Comparison of ENCODE assay signal across 9 cellular contexts in genomic region chr4:37715889-37716402, GRCh38. TPM values are rescaled to one million over a fixed set of nuclear protein-coding genes. Genes with fewer than 3 reads are reported as not detected.
DNase-seq lines count a peak whose midpoint lies in the region; ATAC-seq, FAIRE-seq and TF ChIP-seq lines count a peak whose summit lies in the region.
"Had no signal": no experiment of that assay in that cellular context is flagged by ENCODE, and none has a peak within 500 bp of the region (broad histone marks: within the 10 kb centered on the region; RNA-seq: fewer than 3 reads in every experiment).

No MANE protein-coding gene starts in this region.

- DNase-seq in NOMO-1 (lab: John Stamatoyannopoulos, UW; ENCODE audit: unreplicated experiment in 2 of 2) (peak; percentile 40 to 48), NOMO-1 treated with dmso at 0.1 percent for 144 hours (lab: John Stamatoyannopoulos, UW; ENCODE audit: unreplicated experiment) (no peak), Kasumi-1 (lab: John Stamatoyannopoulos, UW) (peak; percentile 44 to 49), epithelial cell of esophagus (ENCODE audit: low read depth) (peak; percentile 84), caudate nucleus (lab: John Stamatoyannopoulos, UW) (no peak), kidney (no peak)
- DNase-seq in central memory CD4-positive, alpha-beta T cell, result no peak

- intact Hi-C loops in kidney (cut with DNase I), result no loop called here

- no peaks in the 10 kb centered on the region for H3K36me3 ChIP-seq in kidney (ENCODE audit: control insufficient read depth in 1 of 2, insufficient read depth in 2 of 2, low read length in 2 of 2)

- FAIRE-seq in kidney (lab: Jason Lieb, UNC), result no peak

- H3K9ac ChIP-seq in kidney (ENCODE audit: low read length in 2 of 2), result no peak overlapping the region

- no peak overlapping the region for H3K27ac ChIP-seq in caudate nucleus (ENCODE audit: low read depth, low read length)
- no peak overlapping the region for H3K27ac ChIP-seq in kidney (ENCODE audit: low read depth in 2 of 2, low read length in 2 of 2)
- H3K27ac ChIP-seq: C4-2B had no signal

- peak; percentile 85 for ATAC-seq in GM21723 (IDR thresholded peaks at IDR 0.05; ENCODE audit: unreplicated experiment)

- H3K4me3 ChIP-seq in epithelial cell of esophagus (ENCODE audit: low read length) (no peak overlapping the region), kidney (ENCODE audit: low read length in 2 of 2) (no peak overlapping the region)

- H3K9me3 ChIP-seq in kidney (ENCODE audit: control insufficient read depth in 1 of 2, low read length in 2 of 2), result no peaks in the 10 kb centered on the region

- TF ChIP-seq CTCF in epithelial cell of esophagus (IDR thresholded peaks at IDR 0.05; ENCODE audit: insufficient read depth, low read depth, low read length, missing control alignments), result peak; percentile 5
- TF ChIP-seq CTCF in kidney (IDR thresholded peaks at IDR 0.05; ENCODE audit: borderline replicate concordance, extremely low read depth, insufficient read depth), result no peak

- no peaks in the 10 kb centered on the region for H3K4me1 ChIP-seq in kidney (ENCODE audit: control insufficient read depth in 1 of 2, insufficient read depth in 1 of 2, low read depth in 1 of 2, low read length in 2 of 2)

RNA-seq across cellular contexts. Expression of gene RELL1, which starts 29.8 kb away (rescaled TPM):
- total RNA-seq in kidney, result 38.4 TPM
- 1.4 TPM for polyA plus RNA-seq in kidney (ENCODE audit: insufficient read depth, low read depth, low replicate concordance)

Comparison
In these comparisons a context has a peak if more than half of its experiments do, and no peak if none do; other contexts are left out.
1. DNase-seq: peak in NOMO-1 (2 of 2), Kasumi-1 (2 of 2) and epithelial cell of esophagus (single experiment); none in NOMO-1 treated with dmso at 0.1 percent for 144 hours (single experiment), caudate nucleus (0 of 61), kidney (single experiment) and central memory CD4-positive, alpha-beta T cell (single experiment).